8 cellular contexts compared by ENCODE assay signal in the genomic region with DNA sequence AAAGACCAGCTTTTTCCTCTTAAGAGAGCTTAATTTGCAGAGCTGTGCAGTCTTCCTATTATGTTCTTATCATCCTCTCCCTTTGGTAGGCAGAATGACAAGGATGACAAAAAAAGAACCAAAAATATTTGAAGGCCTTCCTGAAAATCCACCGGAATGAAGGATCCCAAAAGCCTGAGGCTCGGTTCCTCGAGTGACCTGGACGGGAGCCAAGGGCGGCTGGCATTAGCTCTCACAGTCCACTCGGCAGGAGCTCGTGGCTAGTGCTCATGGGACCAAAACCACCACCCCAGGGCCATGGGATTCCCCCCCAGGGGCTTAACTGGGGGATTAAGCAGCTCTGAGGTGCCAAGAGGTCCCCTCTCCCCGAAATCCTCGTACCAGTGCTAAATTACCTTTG.
DNase-seq lines count a peak whose midpoint lies in the region; ATAC-seq and TF ChIP-seq lines count a peak whose summit lies in the region.

No MANE protein-coding gene starts in this region.

- H3K4me1 ChIP-seq in adipocyte (ENCODE audit: control insufficient read depth, insufficient read depth, low read length) (peaks cover 9% of the 10 kb centered on the region), tibial artery (peaks cover 0 to 24% (median 11%) of the 10 kb centered on the region in 4 donors)

- ATAC-seq in GM18858 (IDR thresholded peaks at IDR 0.05; ENCODE audit: unreplicated experiment) (peak; percentile 8), HG03039 (IDR thresholded peaks at IDR 0.05; ENCODE audit: unreplicated experiment) (peak; percentile 16)

- peaks cover 17% of the 10 kb centered on the region for H3K27me3 ChIP-seq in adipocyte (replicated peaks; ENCODE audit: control insufficient read depth, insufficient read depth, low read length)
- H3K27me3 ChIP-seq in layer of hippocampus (ENCODE audit: control insufficient read depth, insufficient read depth, low read length): no peaks in the 10 kb centered on the region
- no peaks in the 10 kb centered on the region for H3K27me3 ChIP-seq in tibial artery

- H3K9me3 ChIP-seq in adipocyte (ENCODE audit: control insufficient read depth, low read length) (no peaks in the 10 kb centered on the region), tibial artery (no peaks in the 10 kb centered on the region)

- DNase-seq in adipocyte (ENCODE audit: low read depth) (peak; percentile 5), tibial artery (peak in 1 of 2 donors; percentile 68), NCI-H774 (lab: John Stamatoyannopoulos, UW) (no peak), NCI-H2196 treated with DMSO at 0.1 percent for 48 hours (lab: John Stamatoyannopoulos, UW; ENCODE audit: unreplicated experiment) (no peak), SKM-1 (lab: John Stamatoyannopoulos, UW; ENCODE audit: unreplicated experiment) (no peak)

- intact Hi-C loops in tibial artery (cut with DNase I; ENCODE audit: low total_unique reads): loop anchor here (2.0 kb wide), 1 partner anchor 171 kb away; no protein-coding TSS in a partner anchor

- H3K27ac ChIP-seq in layer of hippocampus (ENCODE audit: low read depth, low read length) (peak overlapping the region; percentile 27), tibial artery (peak overlapping the region; percentile 73 to 77)

- peak overlapping the region; percentile 33 for H3K9ac ChIP-seq in adipocyte (ENCODE audit: low read length)

- no peaks in the 10 kb centered on the region for H3K36me3 ChIP-seq in adipocyte (ENCODE audit: control insufficient read depth, insufficient read depth, low read length, severe bottlenecking)
- H3K36me3 ChIP-seq in tibial artery: no peaks in the 10 kb centered on the region

- H3K4me3 ChIP-seq in adipocyte (ENCODE audit: low read length) (peak overlapping the region; percentile 85), tibial artery (peak overlapping the region; percentile 63 to 78)

- no peak for TF ChIP-seq CTCF in tibial artery (IDR thresholded peaks at IDR 0.05)
